ENCODE assay signal across 25 cellular contexts in the genomic region with DNA sequence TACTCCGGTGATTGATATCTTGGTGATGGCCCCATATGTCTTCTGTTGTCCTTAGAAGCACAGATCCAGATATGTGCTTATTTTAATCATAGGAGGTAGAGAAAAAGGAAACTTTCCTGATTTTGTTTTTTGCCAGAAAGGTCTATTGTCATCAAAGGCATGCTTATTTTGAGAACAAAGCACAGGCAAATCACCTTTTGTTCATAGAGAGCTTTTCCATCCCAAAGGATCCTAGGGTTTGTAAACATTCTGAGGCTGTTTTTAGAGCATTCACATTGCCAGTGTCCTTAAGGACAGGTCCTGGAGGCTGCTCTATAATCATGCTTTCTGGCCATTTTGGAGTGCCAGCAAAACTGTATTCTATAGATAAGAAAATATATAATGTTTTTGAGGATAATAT.
"Had no signal": no experiment of that assay in that cellular context is flagged by ENCODE, and none has a peak within 500 bp of the region (broad histone marks: within the 10 kb centered on the region; RNA-seq: fewer than 3 reads in every experiment).

No MANE protein-coding gene starts in this region.

- H3K36me3 ChIP-seq: brain microvascular endothelial cell, gastrocnemius medialis, neutrophil, ovary, right lobe of liver, tibial nerve had no signal

- H2AFZ ChIP-seq: hepatocyte had no signal

- H3K27ac ChIP-seq: brain microvascular endothelial cell, coronary artery, dorsolateral prefrontal cortex, gastrocnemius medialis, hepatocyte, neutrophil, ovary, right lobe of liver, tibial nerve had no signal

- H3K4me3 ChIP-seq: coronary artery, dorsolateral prefrontal cortex, gastrocnemius medialis, hepatocyte, mucosa of descending colon, ovary, right lobe of liver, tibial nerve had no signal

- H3K27me3 ChIP-seq: brain microvascular endothelial cell, gastrocnemius medialis, ovary, right lobe of liver, tibial nerve had no signal

- H3K9me3 ChIP-seq: gastrocnemius medialis, mucosa of descending colon, neutrophil, ovary, right lobe of liver, tibial nerve had no signal

- FAIRE-seq: astrocyte, keratinocyte had no signal

- H3K4me1 ChIP-seq: gastrocnemius medialis, right lobe of liver had no signal

- H3K79me2 ChIP-seq: hepatocyte had no signal

- H3K4me2 ChIP-seq: hepatocyte had no signal

- DNase-seq: activated CD4-positive, alpha-beta memory T cell treated with anti-CD3 and anti-CD28 coated beads, Interleukin-2, amount 10 ng/mL, durations not matched to agents 7 days and 5 days; activated CD4-positive, alpha-beta T cell treated with anti-CD3 and anti-CD28 coated beads, Interleukin-2, amount 10 ng/mL, durations not matched to agents 24 days and 14 days; activated CD8-positive, alpha-beta memory T cell treated with anti-CD3 and anti-CD28 coated beads, Interleukin-2, amount 50 U/mL, for 48 hours; activated gamma-delta T cell; activated naive CD4-positive, alpha-beta T cell treated with anti-CD3 and anti-CD28 coated beads, Interleukin-2, amount 50 U/mL, for 16 hours; activated T-cell treated with anti-CD3 and anti-CD28 coated beads, Interleukin-2, amount 50 U/mL, for 24 hours; amniotic stem cell; brain microvascular endothelial cell; dorsolateral prefrontal cortex; effector memory CD8-positive, alpha-beta T cell; erythroblast; gastrocnemius medialis; left cardiac atrium; left ventricle myocardium superior; mucosa of descending colon; ovary; right lobe of liver; stimulated activated CD4-positive, alpha-beta T cell treated with anti-CD3 and anti-CD28 coated beads, Interleukin-2, amount 100 ng/mL, for 48 hours; stimulated activated naive CD4-positive, alpha-beta T cell treated with Interleukin-2 at 50 U/mL for 16 hours had no signal
